Comparison of ENCODE assay signal across 1 cellular context in the genomic region with DNA sequence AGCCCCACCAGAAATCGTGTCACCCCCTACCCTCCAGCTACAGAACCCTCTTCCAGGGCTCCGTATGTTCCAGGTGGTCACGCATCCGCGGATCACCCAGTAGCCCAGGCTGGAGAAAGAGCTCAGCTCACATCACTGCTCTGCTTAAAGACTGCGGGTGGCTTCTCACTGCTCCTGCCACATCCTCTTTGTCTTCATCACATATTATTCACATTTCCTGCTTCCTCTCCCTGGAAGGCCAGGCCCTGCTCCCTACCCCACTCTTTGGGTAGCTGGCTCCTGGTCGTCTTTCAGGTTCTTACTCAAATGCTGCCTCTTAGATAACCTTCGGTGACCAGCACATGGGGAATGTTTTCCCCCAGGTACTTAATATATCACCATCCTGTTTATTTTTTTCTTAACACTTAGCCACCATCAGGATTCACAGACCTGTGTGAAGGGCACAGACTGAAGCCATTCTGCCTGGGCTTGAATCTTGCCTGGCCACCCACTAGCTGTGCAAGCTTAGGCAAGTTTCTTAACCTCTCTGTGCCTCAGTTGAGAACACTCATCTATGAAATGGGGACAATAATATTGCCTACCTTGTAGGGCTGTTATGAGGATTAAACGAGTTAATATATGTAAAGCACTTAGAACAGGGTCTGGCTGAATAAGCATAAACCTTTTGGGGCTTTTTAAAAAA.
TF ChIP-seq lines count a peak whose summit lies in the region.

No MANE protein-coding gene starts in this region.

TF ChIP-seq in endothelial cell of umbilical vein, 7 proteins besides CTCF, POLR2A, EP300 and RAD21:
- TF ChIP-seq FOS (IDR thresholded peaks at IDR 0.05; ENCODE audit: borderline replicate concordance, insufficient read depth, low read length) (peak; percentile 95), JUN (IDR thresholded peaks at IDR 0.05; ENCODE audit: borderline replicate concordance, insufficient read depth, insufficient read length, low read depth) (peak; percentile 31), POLR2AphosphoS5 (IDR thresholded peaks at IDR 0.05; ENCODE audit: insufficient read depth, low read depth, low read length) (peak; percentile 95), GATA2 (IDR thresholded peaks at IDR 0.05; ENCODE audit: insufficient read depth, insufficient read length, low read depth, low read length) (peak; percentile 81), MYC (IDR thresholded peaks at IDR 0.05; ENCODE audit: low read depth, low read length) (no peak)
